Comparison of ENCODE assay signal across 1 cellular context in the genomic region with DNA sequence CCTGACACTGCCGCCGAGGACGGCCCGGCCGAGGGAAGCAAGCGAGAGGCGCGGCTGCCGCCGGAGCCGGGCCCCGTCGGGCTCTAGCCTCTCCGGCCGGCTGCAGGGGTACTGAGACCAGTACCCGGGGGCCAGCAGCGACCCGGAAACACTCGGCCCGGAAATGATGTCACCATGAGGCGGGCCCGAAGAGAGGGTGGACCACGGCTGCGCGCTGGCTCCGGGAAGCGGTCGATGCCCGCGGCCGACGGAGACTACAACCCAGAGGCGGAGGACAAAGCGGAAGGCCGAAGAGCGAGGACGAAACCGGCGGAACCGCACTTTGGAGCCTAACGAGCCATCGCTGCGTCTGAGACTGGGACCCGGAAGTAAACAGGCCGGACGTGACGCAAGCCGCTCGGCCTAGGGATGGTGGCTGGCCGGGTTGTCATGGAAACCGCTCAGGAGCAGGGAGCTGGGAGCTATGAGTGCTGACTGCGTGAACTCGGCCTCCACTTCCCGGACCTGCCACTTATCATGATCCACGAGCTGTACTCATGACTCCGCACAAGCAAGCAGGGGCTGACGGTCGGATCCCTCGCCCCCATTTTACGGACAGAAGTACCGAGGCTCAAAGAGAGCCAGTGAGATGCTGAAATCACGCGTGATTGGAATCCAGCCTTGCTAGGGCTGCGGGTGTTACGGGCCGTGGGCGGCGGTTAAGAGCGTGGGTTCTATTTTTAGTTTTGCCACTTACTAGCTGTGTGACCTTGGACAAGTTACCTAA.
TF ChIP-seq lines count a peak whose summit lies in the region.

A gene with protein sequence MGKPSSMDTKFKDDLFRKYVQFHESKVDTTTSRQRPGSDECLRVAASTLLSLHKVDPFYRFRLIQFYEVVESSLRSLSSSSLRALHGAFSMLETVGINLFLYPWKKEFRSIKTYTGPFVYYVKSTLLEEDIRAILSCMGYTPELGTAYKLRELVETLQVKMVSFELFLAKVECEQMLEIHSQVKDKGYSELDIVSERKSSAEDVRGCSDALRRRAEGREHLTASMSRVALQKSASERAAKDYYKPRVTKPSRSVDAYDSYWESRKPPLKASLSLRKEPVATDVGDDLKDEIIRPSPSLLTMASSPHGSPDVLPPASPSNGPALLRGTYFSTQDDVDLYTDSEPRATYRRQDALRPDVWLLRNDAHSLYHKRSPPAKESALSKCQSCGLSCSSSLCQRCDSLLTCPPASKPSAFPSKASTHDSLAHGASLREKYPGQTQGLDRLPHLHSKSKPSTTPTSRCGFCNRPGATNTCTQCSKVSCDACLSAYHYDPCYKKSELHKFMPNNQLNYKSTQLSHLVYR (minus strand): TSS at position 150 of the 766 bp plus-strand sequence. CDS start 7,039 bp downstream, outside the sequence.

TF ChIP-seq in HepG2, 621 proteins besides CTCF, POLR2A, EP300 and RAD21 (continued from another document and continues in another):
- TF ChIP-seq ZNF615 (CRISPR knock-in tag; IDR thresholded peaks at IDR 0.05; ENCODE audit: borderline replicate concordance) (no peak), BRCA1 (CRISPR knock-in tag; IDR thresholded peaks at IDR 0.05) (peak; percentile 92), ZSCAN25 (CRISPR knock-in tag; IDR thresholded peaks at IDR 0.05) (no peak), RBAK (CRISPR knock-in tag; IDR thresholded peaks at IDR 0.05) (peak; percentile 23; the same call in 1 of the 2 replicates), BORCS8-MEF2B (CRISPR knock-in tag; IDR thresholded peaks at IDR 0.05) (peak; percentile 96), ZSCAN22 (CRISPR knock-in tag; IDR thresholded peaks at IDR 0.05) (no peak), ZNF253 (CRISPR knock-in tag; IDR thresholded peaks at IDR 0.05; ENCODE audit: borderline replicate concordance) (no peak), POLR2AphosphoS5 (IDR thresholded peaks at IDR 0.05; ENCODE audit: low read depth, low read length) (peak; percentile 62; the same call in 1 of the 2 replicates), TBP (CRISPR knock-in tag; IDR thresholded peaks at IDR 0.05) (peak; percentile 33; the same call in 1 of the 2 replicates), HOMEZ (CRISPR knock-in tag; IDR thresholded peaks at IDR 0.05; ENCODE audit: low read depth) (no peak; the same call in none of the 2 replicates), ZNF737 (CRISPR knock-in tag; IDR thresholded peaks at IDR 0.05; ENCODE audit: borderline replicate concordance) (peak; percentile 88), SP5 (CRISPR knock-in tag; IDR thresholded peaks at IDR 0.05; ENCODE audit: borderline replicate concordance, low read depth) (peak; percentile 40; the same call in 1 of the 2 replicates), NCOA2 (CRISPR knock-in tag; IDR thresholded peaks at IDR 0.05) (peak; percentile 59), NKX3-1 (CRISPR knock-in tag; IDR thresholded peaks at IDR 0.05) (peak; percentile 73), TBX3 (IDR thresholded peaks at IDR 0.05; ENCODE audit: borderline replicate concordance) (peak; percentile 37; the same call in 1 of the 2 replicates), TRIM24 (CRISPR knock-in tag; IDR thresholded peaks at IDR 0.05) (no peak), ZNF550 (CRISPR knock-in tag; IDR thresholded peaks at IDR 0.05; ENCODE audit: borderline replicate concordance) (no peak), SMAD9 (CRISPR knock-in tag; IDR thresholded peaks at IDR 0.05) (peak; percentile 62), TBL1XR1 (IDR thresholded peaks at IDR 0.05; ENCODE audit: borderline replicate concordance, low read length, partially characterized antibody) (peak; percentile 7), SETDB1 (CRISPR knock-in tag; IDR thresholded peaks at IDR 0.05; ENCODE audit: borderline replicate concordance) (no peak), ZNF597 (CRISPR knock-in tag; IDR thresholded peaks at IDR 0.05) (0 out of 2 replicates have a peak, but pooled peaks have one; percentile 67), ZNF230 (CRISPR knock-in tag; IDR thresholded peaks at IDR 0.05) (peak; percentile 80; the same call in 1 of the 2 replicates), FOXP1 (IDR thresholded peaks at IDR 0.05) (no peak), FOXP1 (CRISPR knock-in tag; IDR thresholded peaks at IDR 0.05) (no peak), TARDBP (CRISPR knock-in tag; IDR thresholded peaks at IDR 0.05) (peak; percentile 85), SRY (CRISPR knock-in tag; IDR thresholded peaks at IDR 0.05) (peak; percentile 74; the same call in 1 of the 2 replicates), SP140L (CRISPR knock-in tag; IDR thresholded peaks at IDR 0.05; ENCODE audit: borderline replicate concordance) (no peak), ZNF24 (IDR thresholded peaks at IDR 0.05) (no peak), NPAS2 (CRISPR knock-in tag; IDR thresholded peaks at IDR 0.05; ENCODE audit: borderline replicate concordance) (no peak), SAP130 (CRISPR knock-in tag; IDR thresholded peaks at IDR 0.05; ENCODE audit: low read depth) (peak; percentile 98), SNAI1 (CRISPR knock-in tag; IDR thresholded peaks at IDR 0.05; ENCODE audit: borderline replicate concordance) (peak; percentile 85; the same call in 1 of the 2 replicates), MEIS1 (CRISPR knock-in tag; IDR thresholded peaks at IDR 0.05; ENCODE audit: borderline replicate concordance) (peak; percentile 36), KMT2A (CRISPR knock-in tag; IDR thresholded peaks at IDR 0.05) (peak; percentile 94), ZNF264 (CRISPR knock-in tag; IDR thresholded peaks at IDR 0.05) (0 out of 2 replicates have a peak, but pooled peaks have one; percentile 16), ZNF883 (CRISPR knock-in tag; IDR thresholded peaks at IDR 0.05; ENCODE audit: not compliant biosample characterization) (peak; percentile 81), ELF1 (CRISPR knock-in tag; IDR thresholded peaks at IDR 0.05) (peak; percentile 89), ZFAT (CRISPR knock-in tag; conservative IDR thresholded peaks at IDR 0.05) (no peak), XRCC5 (optimal IDR thresholded peaks at IDR 0.05; ENCODE audit: low read length) (peak; percentile 38), ATF7 (IDR thresholded peaks at IDR 0.05) (peak; percentile 85), ATF7 (CRISPR knock-in tag; IDR thresholded peaks at IDR 0.05) (peak; percentile 93), ZNF260 (CRISPR knock-in tag; IDR thresholded peaks at IDR 0.05; ENCODE audit: borderline replicate concordance, low read depth) (peak; percentile 78; the same call in 1 of the 2 replicates), NFIB (CRISPR knock-in tag; IDR thresholded peaks at IDR 0.05; ENCODE audit: borderline replicate concordance) (no peak), KDM5A (IDR thresholded peaks at IDR 0.05; ENCODE audit: borderline replicate concordance, low read length) (peak; percentile 97), ZNF44 (CRISPR knock-in tag; IDR thresholded peaks at IDR 0.05) (no peak; the same call in 1 of the 2 replicates), TOPORS (CRISPR knock-in tag; IDR thresholded peaks at IDR 0.05) (peak; percentile 95), ZNF784 (CRISPR knock-in tag; IDR thresholded peaks at IDR 0.05; ENCODE audit: borderline replicate concordance) (peak; percentile 66; the same call in 1 of the 2 replicates), SNRNP70 (IDR thresholded peaks at IDR 0.05; ENCODE audit: low read depth, low read length) (no peak), ZNF790 (CRISPR knock-in tag; IDR thresholded peaks at IDR 0.05; ENCODE audit: borderline replicate concordance) (peak; percentile 14; the same call in 1 of the 2 replicates), MAFG (CRISPR knock-in tag; IDR thresholded peaks at IDR 0.05) (no peak), ZNF746 (CRISPR knock-in tag; IDR thresholded peaks at IDR 0.05) (no peak), BRD4 (CRISPR knock-in tag; IDR thresholded peaks at IDR 0.05) (peak; percentile 96; the same call in 1 of the 2 replicates), DNMT1 (CRISPR knock-in tag; IDR thresholded peaks at IDR 0.05) (no peak; the same call in none of the 2 replicates), DR1 (CRISPR knock-in tag; IDR thresholded peaks at IDR 0.05) (peak; percentile 80; the same call in 1 of the 2 replicates), EZH2 (conservative IDR thresholded peaks at IDR 0.05; ENCODE audit: low read depth, low read length) (no peak), ISX (CRISPR knock-in tag; conservative IDR thresholded peaks at IDR 0.05) (no peak)
- TF ChIP-seq, protein P1, sequence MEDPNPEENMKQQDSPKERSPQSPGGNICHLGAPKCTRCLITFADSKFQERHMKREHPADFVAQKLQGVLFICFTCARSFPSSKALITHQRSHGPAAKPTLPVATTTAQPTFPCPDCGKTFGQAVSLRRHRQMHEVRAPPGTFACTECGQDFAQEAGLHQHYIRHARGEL (CRISPR knock-in tag; IDR thresholded peaks at IDR 0.05), result 0 out of 2 replicates have a peak, but pooled peaks have one; percentile 19
- TF ChIP-seq, protein P2, sequence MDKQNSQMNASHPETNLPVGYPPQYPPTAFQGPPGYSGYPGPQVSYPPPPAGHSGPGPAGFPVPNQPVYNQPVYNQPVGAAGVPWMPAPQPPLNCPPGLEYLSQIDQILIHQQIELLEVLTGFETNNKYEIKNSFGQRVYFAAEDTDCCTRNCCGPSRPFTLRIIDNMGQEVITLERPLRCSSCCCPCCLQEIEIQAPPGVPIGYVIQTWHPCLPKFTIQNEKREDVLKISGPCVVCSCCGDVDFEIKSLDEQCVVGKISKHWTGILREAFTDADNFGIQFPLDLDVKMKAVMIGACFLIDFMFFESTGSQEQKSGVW (CRISPR knock-in tag; IDR thresholded peaks at IDR 0.05; ENCODE audit: borderline replicate concordance), result no peak
- TF ChIP-seq, protein P3, sequence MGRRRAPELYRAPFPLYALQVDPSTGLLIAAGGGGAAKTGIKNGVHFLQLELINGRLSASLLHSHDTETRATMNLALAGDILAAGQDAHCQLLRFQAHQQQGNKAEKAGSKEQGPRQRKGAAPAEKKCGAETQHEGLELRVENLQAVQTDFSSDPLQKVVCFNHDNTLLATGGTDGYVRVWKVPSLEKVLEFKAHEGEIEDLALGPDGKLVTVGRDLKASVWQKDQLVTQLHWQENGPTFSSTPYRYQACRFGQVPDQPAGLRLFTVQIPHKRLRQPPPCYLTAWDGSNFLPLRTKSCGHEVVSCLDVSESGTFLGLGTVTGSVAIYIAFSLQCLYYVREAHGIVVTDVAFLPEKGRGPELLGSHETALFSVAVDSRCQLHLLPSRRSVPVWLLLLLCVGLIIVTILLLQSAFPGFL (CRISPR knock-in tag; IDR thresholded peaks at IDR 0.05), result no peak
- TF ChIP-seq, protein P4, sequence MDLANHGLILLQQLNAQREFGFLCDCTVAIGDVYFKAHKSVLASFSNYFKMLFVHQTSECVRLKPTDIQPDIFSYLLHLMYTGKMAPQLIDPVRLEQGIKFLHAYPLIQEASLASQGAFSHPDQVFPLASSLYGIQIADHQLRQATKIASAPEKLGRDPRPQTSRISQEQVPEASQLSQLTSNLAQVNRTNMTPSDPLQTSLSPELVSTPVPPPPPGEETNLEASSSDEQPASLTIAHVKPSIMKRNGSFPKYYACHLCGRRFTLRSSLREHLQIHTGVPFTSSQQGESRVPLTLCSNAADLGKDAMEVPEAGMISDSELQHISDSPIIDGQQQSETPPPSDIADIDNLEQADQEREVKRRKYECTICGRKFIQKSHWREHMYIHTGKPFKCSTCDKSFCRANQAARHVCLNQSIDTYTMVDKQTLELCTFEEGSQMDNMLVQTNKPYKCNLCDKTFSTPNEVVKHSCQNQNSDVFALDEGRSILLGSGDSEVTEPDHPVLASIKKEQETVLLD (CRISPR knock-in tag; IDR thresholded peaks at IDR 0.05; ENCODE audit: low read depth), result peak; percentile 98
- TF ChIP-seq, protein P5, sequence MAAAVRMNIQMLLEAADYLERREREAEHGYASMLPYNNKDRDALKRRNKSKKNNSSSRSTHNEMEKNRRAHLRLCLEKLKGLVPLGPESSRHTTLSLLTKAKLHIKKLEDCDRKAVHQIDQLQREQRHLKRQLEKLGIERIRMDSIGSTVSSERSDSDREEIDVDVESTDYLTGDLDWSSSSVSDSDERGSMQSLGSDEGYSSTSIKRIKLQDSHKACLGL (CRISPR knock-in tag; IDR thresholded peaks at IDR 0.05), result peak; percentile 73
- TF ChIP-seq, protein P6, sequence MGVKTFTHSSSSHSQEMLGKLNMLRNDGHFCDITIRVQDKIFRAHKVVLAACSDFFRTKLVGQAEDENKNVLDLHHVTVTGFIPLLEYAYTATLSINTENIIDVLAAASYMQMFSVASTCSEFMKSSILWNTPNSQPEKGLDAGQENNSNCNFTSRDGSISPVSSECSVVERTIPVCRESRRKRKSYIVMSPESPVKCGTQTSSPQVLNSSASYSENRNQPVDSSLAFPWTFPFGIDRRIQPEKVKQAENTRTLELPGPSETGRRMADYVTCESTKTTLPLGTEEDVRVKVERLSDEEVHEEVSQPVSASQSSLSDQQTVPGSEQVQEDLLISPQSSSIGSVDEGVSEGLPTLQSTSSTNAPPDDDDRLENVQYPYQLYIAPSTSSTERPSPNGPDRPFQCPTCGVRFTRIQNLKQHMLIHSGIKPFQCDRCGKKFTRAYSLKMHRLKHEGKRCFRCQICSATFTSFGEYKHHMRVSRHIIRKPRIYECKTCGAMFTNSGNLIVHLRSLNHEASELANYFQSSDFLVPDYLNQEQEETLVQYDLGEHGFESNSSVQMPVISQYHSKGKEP (CRISPR knock-in tag; IDR thresholded peaks at IDR 0.05), result 0 out of 2 replicates have a peak, but pooled peaks have one; percentile 49
